ENCODE assay signal across 8 cellular contexts in genomic region chr22:38315801-38316339, GRCh38. TPM values are rescaled to one million over a fixed set of nuclear protein-coding genes. Genes with fewer than 3 reads are reported as not detected.
DNase-seq lines count a peak whose midpoint lies in the region; ATAC-seq, FAIRE-seq and TF ChIP-seq lines count a peak whose summit lies in the region.

No MANE protein-coding gene starts in this region.

- H3K9me3 Mint-ChIP-seq in CD8-positive, alpha-beta memory T cell = no peaks in the 10 kb centered on the region

- FAIRE-seq in GM12891 (lab: Jason Lieb, UNC) (no peak), GM12892 (lab: Jason Lieb, UNC) (no peak)

- peak in 1 of 5 donors; percentile 56 for DNase-seq in CD8-positive, alpha-beta memory T cell
- no peak for DNase-seq in brain microvascular endothelial cell
- DNase-seq in mesenchymal stem cell = no peak
- no peak for DNase-seq in GM12891 (ENCODE audit: insufficient read length, low spot score)
- DNase-seq in GM12892 (ENCODE audit: insufficient read length) = no peak
- DNase-seq in putamen (ENCODE audit: low spot score) = no peak

- peak overlapping the region; percentile 78 to 91 for H3K4ac ChIP-seq in mesenchymal stem cell (ENCODE audit: low read depth in 1 of 2, low read length in 2 of 2)

- H2BK5ac ChIP-seq in mesenchymal stem cell (ENCODE audit: low read depth, low read length, poor library complexity, severe bottlenecking) = no peak overlapping the region

- no peak for ATAC-seq in HG02981 (IDR thresholded peaks at IDR 0.05; ENCODE audit: unreplicated experiment)

- H3K4me3 Mint-ChIP-seq in CD8-positive, alpha-beta memory T cell = peak overlapping the region; percentile 86 to 95 (median 90)

- H3K27me3 Mint-ChIP-seq in CD8-positive, alpha-beta memory T cell = no peaks in the 10 kb centered on the region

- H3K27ac Mint-ChIP-seq in CD8-positive, alpha-beta memory T cell = peak overlapping the region; percentile 93 to 100 (median 97)

- peak overlapping the region in 1 of 2 experiments; percentile 81 for H2BK12ac ChIP-seq in mesenchymal stem cell (ENCODE audit: low read length in 2 of 2)

- H3K4me1 Mint-ChIP-seq in CD8-positive, alpha-beta memory T cell = peaks cover 47 to 65% (median 57%) of the 10 kb centered on the region in 3 donors

- POLR2A ChIA-PET in CD8-positive, alpha-beta memory T cell (lab: Charles Lee) = interaction anchor here (0.6 to 1.1 kb wide), 2 partner anchors 10 to 679 kb away, joined by 5 to 8 read pairs; no protein-coding TSS in a partner anchor

- H3K9ac ChIP-seq in KMS-11 (peak overlapping the region; percentile 97), mesenchymal stem cell (ENCODE audit: low read length) (peak overlapping the region; percentile 97)

- H3K18ac ChIP-seq in mesenchymal stem cell (ENCODE audit: low read depth in 1 of 2, low read length in 2 of 2) = peak overlapping the region; percentile 88 to 93

- CTCF ChIA-PET in CD8-positive, alpha-beta memory T cell (lab: Charles Lee) = interaction anchor here (0.6 to 1.2 kb wide), 2 partner anchors 22 to 264 kb away, joined by 3 to 4 read pairs; no protein-coding TSS in a partner anchor

- H3K4me2 ChIP-seq in KMS-11 (peak overlapping the region; percentile 67), mesenchymal stem cell (ENCODE audit: low read length, poor library complexity, severe bottlenecking) (peak overlapping the region; percentile 64)

- H2AFZ ChIP-seq in KMS-11 (ENCODE audit: low read depth) (no peak overlapping the region; the same call in 1 of the 2 replicates), mesenchymal stem cell (ENCODE audit: low read depth, low read length) (no peak overlapping the region)

- H4K20me1 ChIP-seq in KMS-11 (ENCODE audit: insufficient read depth) = no peaks in the 10 kb centered on the region; the same call in 1 of the 2 replicates

- peak overlapping the region; percentile 15 for H2BK120ac ChIP-seq in mesenchymal stem cell (ENCODE audit: low read depth, low read length)

- no peaks in the 10 kb centered on the region for H3K36me3 ChIP-seq in CD8-positive, alpha-beta memory T cell (ENCODE audit: insufficient read depth, low read length)
- H3K36me3 ChIP-seq in KMS-11 (ENCODE audit: insufficient read depth) = no peaks in the 10 kb centered on the region; the same call in 1 of the 2 replicates
- peaks cover 26% of the 10 kb centered on the region for H3K36me3 ChIP-seq in brain microvascular endothelial cell (replicated peaks)
- H3K36me3 ChIP-seq in mesenchymal stem cell (ENCODE audit: control insufficient read depth in 1 of 2, insufficient read depth in 2 of 2, low read depth in 1 of 2, low read length in 2 of 2) = peaks cover 21 to 30% of the 10 kb centered on the region in 2 experiments

- in situ Hi-C loops in brain microvascular endothelial cell (cut with HindIII; ENCODE audit: low pct_ligation_motif_present, low sequenced_read_pairs) = no loop called here

- no peaks in the 10 kb centered on the region for H3K27me3 ChIP-seq in CD8-positive, alpha-beta memory T cell (ENCODE audit: insufficient read depth, low read length, poor library complexity, severe bottlenecking)
- H3K27me3 ChIP-seq in KMS-11 (ENCODE audit: insufficient read depth, low read depth) (no peaks in the 10 kb centered on the region), brain microvascular endothelial cell (replicated peaks) (no peaks in the 10 kb centered on the region), mesenchymal stem cell (ENCODE audit: control insufficient read depth in 1 of 2, insufficient read depth in 1 of 2, low read length in 2 of 2) (no peaks in the 10 kb centered on the region)

- no peaks in the 10 kb centered on the region for H3K9me3 ChIP-seq in CD8-positive, alpha-beta memory T cell (ENCODE audit: low read length)
- no peaks in the 10 kb centered on the region for H3K9me3 ChIP-seq in mesenchymal stem cell (ENCODE audit: control insufficient read depth, low read length)

- H3K23ac ChIP-seq in mesenchymal stem cell (ENCODE audit: low read length in 2 of 2) = no peak overlapping the region

- WGBS in mesenchymal stem cell = 3% methylated on average over 13 of the region's 13 CpGs

- no peak overlapping the region for H2BK15ac ChIP-seq in mesenchymal stem cell (ENCODE audit: low read depth, poor library complexity, severe bottlenecking)

- peak overlapping the region; percentile 50 for H2AK5ac ChIP-seq in mesenchymal stem cell (ENCODE audit: low read length, severe bottlenecking)

- H4K91ac ChIP-seq in mesenchymal stem cell (ENCODE audit: low read length) = no peak overlapping the region

- no peaks in the 10 kb centered on the region for H3K79me1 ChIP-seq in mesenchymal stem cell (replicated peaks; ENCODE audit: low read length, poor library complexity, severe bottlenecking)

- H3K4me3 ChIP-seq in CD8-positive, alpha-beta memory T cell (ENCODE audit: low read length) = peak overlapping the region; percentile 60
- H3K4me3 ChIP-seq in KMS-11 (IDR thresholded peaks at IDR 0.05; ENCODE audit: insufficient read depth, low read depth, low read length) = peak overlapping the region; percentile 20
- H3K4me3 ChIP-seq in brain microvascular endothelial cell (ENCODE audit: low read depth, low read length) = peak overlapping the region; percentile 86
- H3K4me3 ChIP-seq in mesenchymal stem cell (ENCODE audit: insufficient read depth in 1 of 2, low read depth in 1 of 2, low read length in 2 of 2) = peak overlapping the region; percentile 58 to 90

- TF ChIP-seq CTCF in KMS-11 (conservative IDR thresholded peaks at IDR 0.05; ENCODE audit: low read depth, low read length) (no peak), brain microvascular endothelial cell (IDR thresholded peaks at IDR 0.05; ENCODE audit: low read depth, low read length, missing control alignments) (no peak)

- H4K8ac ChIP-seq in mesenchymal stem cell (ENCODE audit: low read length) = no peak overlapping the region

- peak overlapping the region; percentile 77 for H3K27ac ChIP-seq in CD8-positive, alpha-beta memory T cell (ENCODE audit: low read depth, low read length)
- H3K27ac ChIP-seq in KMS-11 (peak overlapping the region; percentile 90), brain microvascular endothelial cell (peak overlapping the region; percentile 99), mesenchymal stem cell (ENCODE audit: low read length, poor library complexity, severe bottlenecking) (peak overlapping the region; percentile 75)

- peaks cover 47% of the 10 kb centered on the region for H3K4me1 ChIP-seq in CD8-positive, alpha-beta memory T cell (ENCODE audit: insufficient read depth, low read length)
- H3K4me1 ChIP-seq in KMS-11 (ENCODE audit: low read depth, poor library complexity, severe bottlenecking) (peaks cover 20% of the 10 kb centered on the region), mesenchymal stem cell (ENCODE audit: control insufficient read depth, insufficient read depth, low read depth, low read length) (peaks cover 52% of the 10 kb centered on the region)

- TF ChIP-seq POLR2A in GM12891 (IDR thresholded peaks at IDR 0.05; ENCODE audit: low read depth, low read length) = no peak
- no peak for TF ChIP-seq POLR2A in GM12892 (IDR thresholded peaks at IDR 0.05; ENCODE audit: low read depth, low read length)

- H3K36me3 Mint-ChIP-seq in CD8-positive, alpha-beta memory T cell = peaks cover 0 to 15% (median 0%) of the 10 kb centered on the region in 3 donors

- no peak overlapping the region for H3K14ac ChIP-seq in mesenchymal stem cell (ENCODE audit: low read length in 2 of 2)

- peaks cover 60% of the 10 kb centered on the region for H3K79me2 ChIP-seq in KMS-11 (ENCODE audit: insufficient read depth, low read depth)

TF ChIP-seq in GM12891, 5 proteins besides CTCF, POLR2A, EP300 and RAD21:
- no peak for TF ChIP-seq POU2F2 (IDR thresholded peaks at IDR 0.05; ENCODE audit: low read depth, low read length)
- no peak for TF ChIP-seq POLR2AphosphoS5 (IDR thresholded peaks at IDR 0.05; ENCODE audit: low read depth, low read length)
- no peak for TF ChIP-seq SPI1 (IDR thresholded peaks at IDR 0.05; ENCODE audit: low read depth, low read length)
- TF ChIP-seq TAF1 (IDR thresholded peaks at IDR 0.05; ENCODE audit: low read depth, low read length) = no peak
- TF ChIP-seq PAX5 (IDR thresholded peaks at IDR 0.05; ENCODE audit: insufficient read depth, low read length, severe bottlenecking) = no peak

RNA-seq across cellular contexts. Expression of gene CSNK1E, which starts 1.4 kb away (rescaled TPM):
- 100 to 1,000 TPM; 102 to 105 TPM for total RNA-seq in CD8-positive, alpha-beta memory T cell
- 14.1 TPM for polyA plus RNA-seq in CD8-positive, alpha-beta memory T cell
- 175 TPM for polyA plus RNA-seq in mesenchymal stem cell (2013, experiment 1 of 2)
- 170 TPM for polyA plus RNA-seq in mesenchymal stem cell (2013, experiment 2 of 2)
- polyA plus RNA-seq in GM12891 (2012; ENCODE audit: low read depth, missing spikeins) = 37.4 TPM
- 53.9 TPM for polyA plus RNA-seq in GM12892 (2012; ENCODE audit: missing spikeins)

RNA-seq across cellular contexts. Expression of gene TMEM184B, which starts 43.1 kb away (rescaled TPM):
- 10 to 100 TPM; 29.0 to 31.7 TPM for total RNA-seq in CD8-positive, alpha-beta memory T cell
- polyA plus RNA-seq in CD8-positive, alpha-beta memory T cell = 23.4 TPM
- polyA plus RNA-seq in mesenchymal stem cell (2013, experiment 1 of 2) = 71.3 TPM
- 71.6 TPM for polyA plus RNA-seq in mesenchymal stem cell (2013, experiment 2 of 2)
- polyA plus RNA-seq in GM12891 (2012; ENCODE audit: low read depth, missing spikeins) = 5.5 TPM
- 3.6 TPM for polyA plus RNA-seq in GM12892 (2012; ENCODE audit: missing spikeins)

Comparison
In these comparisons a context has a peak if more than half of its experiments do, and no peak if none do; other contexts are left out.
1. H3K4me3 ChIP-seq: peak in every context shown above with its lines; median percentile 86 in brain microvascular endothelial cell; 74 in mesenchymal stem cell; 60 in CD8-positive, alpha-beta memory T cell; 20 in KMS-11.